8 cellular contexts compared by ENCODE assay signal in genomic region chr9:69120380-69121154, GRCh38. TPM values are rescaled to one million over a fixed set of nuclear protein-coding genes. Genes with fewer than 3 reads are reported as not detected.
DNase-seq lines count a peak whose midpoint lies in the region; ATAC-seq and TF ChIP-seq lines count a peak whose summit lies in the region.

No MANE protein-coding gene starts in this region.

- H3K9me3 ChIP-seq in liver (ENCODE audit: control insufficient read depth in 4 of 4, low read length in 3 of 4) (no peaks in the 10 kb centered on the region), suprapubic skin (no peaks in the 10 kb centered on the region)

- H3K27ac ChIP-seq in liver (ENCODE audit: low read depth in 1 of 2, low read length in 2 of 2) (peak overlapping the region; percentile 85 to 89), suprapubic skin (peak overlapping the region; percentile 90)

- H3K36me3 ChIP-seq in liver (ENCODE audit: control insufficient read depth in 4 of 4, insufficient read depth in 3 of 4, low read depth in 1 of 4, low read length in 3 of 4) (no peaks in the 10 kb centered on the region), suprapubic skin (no peaks in the 10 kb centered on the region)

- TF ChIP-seq CTCF in cardiac fibroblast (IDR thresholded peaks at IDR 0.05; ENCODE audit: low read depth, low read length) (no peak), liver (IDR thresholded peaks at IDR 0.05; ENCODE audit: low read depth, low read length, missing input control) (no peak), suprapubic skin (IDR thresholded peaks at IDR 0.05) (no peak)

- H3K4me1 ChIP-seq in liver (ENCODE audit: control insufficient read depth in 4 of 4, insufficient read depth in 4 of 4, low read length in 3 of 4) (peaks cover 0 to 17% (median 7%) of the 10 kb centered on the region in 4 donors), suprapubic skin (peaks cover 26% of the 10 kb centered on the region)

- peak overlapping the region; percentile 77 to 85 for H3K4me3 ChIP-seq in cardiac fibroblast (replicated peaks in 1 of 2; ENCODE audit: low read depth in 2 of 2, low read length in 2 of 2)
- peak overlapping the region; percentile 26 to 84 (median 84) for H3K4me3 ChIP-seq in liver (ENCODE audit: low read depth in 1 of 3, low read length in 3 of 3)
- H3K4me3 ChIP-seq in suprapubic skin = peak overlapping the region; percentile 65

- peak overlapping the region; percentile 54 to 56 for H3K9ac ChIP-seq in liver (ENCODE audit: low read depth in 1 of 2, low read length in 2 of 2)

- H3K27me3 ChIP-seq in liver (ENCODE audit: control insufficient read depth in 4 of 4, insufficient read depth in 4 of 4, low read length in 3 of 4) = no peaks in the 10 kb centered on the region
- no peaks in the 10 kb centered on the region for H3K27me3 ChIP-seq in suprapubic skin

- no peak for ATAC-seq in HG03469 (IDR thresholded peaks at IDR 0.05; ENCODE audit: unreplicated experiment)

- DNase-seq in stimulated activated CD4-positive, alpha-beta T cell treated with anti-CD3 and anti-CD28 coated beads, Interleukin-15, amount 100 ng/mL, for 24 hours = peak; percentile 23
- no peak for DNase-seq in stimulated activated CD4-positive, alpha-beta T cell treated with anti-CD3 and anti-CD28 coated beads, Interleukin-2, amount 100 ng/mL, for 48 hours
- DNase-seq in NCI-H510A treated with DMSO at 0.1 percent for 48 hours (lab: John Stamatoyannopoulos, UW) (peak; percentile 94), cardiac fibroblast (ENCODE audit: low read depth in 2 of 2) (no peak), suprapubic skin (ENCODE audit: low spot score in 2 of 2) (peak; percentile 79 to 85), CD1c-positive myeloid dendritic cell (ENCODE audit: extremely low spot score) (no peak)

- WGBS in liver = 19% methylated on average over 27 of the region's 27 CpGs
- WGBS in suprapubic skin = 46% methylated on average over 27 of the region's 27 CpGs

- TF ChIP-seq POLR2A in suprapubic skin (IDR thresholded peaks at IDR 0.05) = no peak

- peak; percentile 14 to 19 for TF ChIP-seq RAD21 in liver (IDR thresholded peaks at IDR 0.05)

- no peak for TF ChIP-seq EP300 in suprapubic skin (IDR thresholded peaks at IDR 0.05)

TF ChIP-seq in liver, 16 proteins besides CTCF, POLR2A, EP300 and RAD21:
- TF ChIP-seq GABPA (IDR thresholded peaks at IDR 0.05 in 1 of 2, conservative IDR thresholded peaks at IDR 0.05 in 1 of 2) (no peak), TAF1 (conservative IDR thresholded peaks at IDR 0.05) (peak; percentile 50), JUND (IDR thresholded peaks at IDR 0.05) (peak; percentile 14 to 22), RXRA (IDR thresholded peaks at IDR 0.05) (peak; percentile 44 to 45), FOXA1 (IDR thresholded peaks at IDR 0.05) (no peak), YY1 (IDR thresholded peaks at IDR 0.05) (peak; percentile 10), SP1 (IDR thresholded peaks at IDR 0.05) (peak; percentile 38)
TF ChIP-seq in liver: peak in this region for 5.

RNA-seq across cellular contexts. Expression of gene TJP2, which starts 53.5 kb away (rescaled TPM):
- total RNA-seq in liver (10 to 100 TPM; 40.9 to 74.0 TPM), suprapubic skin (100 to 1,000 TPM in 3 of 4 donors, 10 to 100 TPM in 1; 96.3 to 240 (median 117) TPM)
- polyA plus RNA-seq in liver = 10 to 100 TPM; 23.2 to 24.3 TPM

Comparison
In these comparisons a context has a peak if more than half of its experiments do, and no peak if none do; other contexts are left out.
1. DNase-seq: peak in stimulated activated CD4-positive, alpha-beta T cell treated with anti-CD3 and anti-CD28 coated beads, Interleukin-15, amount 100 ng/mL, for 24 hours (single experiment), NCI-H510A treated with DMSO at 0.1 percent for 48 hours (single experiment) and suprapubic skin (2 of 2); none in stimulated activated CD4-positive, alpha-beta T cell treated with anti-CD3 and anti-CD28 coated beads, Interleukin-2, amount 100 ng/mL, for 48 hours (0 of 2), cardiac fibroblast (0 of 2) and CD1c-positive myeloid dendritic cell (single experiment).
2. Peak in every context shown above with its lines, with median percentiles within 50 percentile points of each other: H3K4me3 ChIP-seq.